ENCODE assay signal across 15 cellular contexts in genomic region chr5:152376871-152377270, GRCh38. TPM values are rescaled to one million over a fixed set of nuclear protein-coding genes. Genes with fewer than 3 reads are reported as not detected.
DNase-seq lines count a peak whose midpoint lies in the region; ATAC-seq lines count a peak whose summit lies in the region.
"Had no signal": no experiment of that assay in that cellular context is flagged by ENCODE, and none has a peak within 500 bp of the region (broad histone marks: within the 10 kb centered on the region; RNA-seq: fewer than 3 reads in every experiment).

No MANE protein-coding gene starts in this region.

- no peaks in the 10 kb centered on the region for H3K36me3 Mint-ChIP-seq in T-cell
- H3K36me3 Mint-ChIP-seq: CD4-positive, alpha-beta memory T cell had no signal

- H3K27me3 ChIP-seq in layer of hippocampus (ENCODE audit: control insufficient read depth, insufficient read depth, low read length), result no peaks in the 10 kb centered on the region
- H3K27me3 ChIP-seq: BE2C had no signal

- H3K27ac ChIP-seq in angular gyrus (ENCODE audit: low read depth, low read length) (peak overlapping the region; percentile 70), layer of hippocampus (ENCODE audit: low read depth, low read length) (peak overlapping the region; percentile 55), substantia nigra (ENCODE audit: low read depth, low read length, poor library complexity, severe bottlenecking) (peak overlapping the region; percentile 39)
- H3K27ac ChIP-seq: C4-2B, GM23248 had no signal

- POLR2A ChIA-PET in T-cell (lab: Charles Lee), result no interaction called here

- ATAC-seq in HG02642 (IDR thresholded peaks at IDR 0.05; ENCODE audit: poor library complexity, unreplicated experiment), result no peak
- ATAC-seq in T-cell (replicated peaks in 1 of 4), result no peak
- ATAC-seq: HepG2 had no signal

- CTCF ChIA-PET in T-cell (lab: Charles Lee), result interaction anchor here in 1 of 2 donors (1.4 kb wide), 1 partner anchor 9 kb away, joined by 3 read pairs; no protein-coding TSS in a partner anchor

- H3K4me3 Mint-ChIP-seq in T-cell, result no peak overlapping the region
- H3K4me3 Mint-ChIP-seq: CD4-positive, alpha-beta memory T cell had no signal

- no peaks in the 10 kb centered on the region for H3K9me3 Mint-ChIP-seq in T-cell

- H3K27me3 Mint-ChIP-seq in T-cell, result peaks cover 0 to 5% of the 10 kb centered on the region in 2 donors

- peak; percentile 39 for DNase-seq in cerebellum (ENCODE audit: low spot score)
- peak in 14 of 49 donors; percentile 2 to 45 (median 13) for DNase-seq in substantia nigra (lab: John Stamatoyannopoulos, UW)
- no peak for DNase-seq in KBM-7
- no peak for DNase-seq in T-cell
- DNase-seq in GOT3 (lab: John Stamatoyannopoulos, UW), result no peak
- DNase-seq: BE2C; CD4-positive, alpha-beta memory T cell; DMS79; GM23248; H7 had no signal

- no peaks in the 10 kb centered on the region for H3K4me1 Mint-ChIP-seq in T-cell
- H3K4me1 Mint-ChIP-seq: CD4-positive, alpha-beta memory T cell had no signal

- in situ Hi-C loops in KBM-7 (cut with MboI; ENCODE audit: low pct_unique_long_range_greater_than_20kb, low sequenced_read_pairs), result no loop called here

- no peak overlapping the region for H3K27ac Mint-ChIP-seq in T-cell
- H3K27ac Mint-ChIP-seq: CD4-positive, alpha-beta memory T cell had no signal

RNA-seq across cellular contexts. Expression of gene NMUR2, which starts 28.2 kb away (rescaled TPM):
- total RNA-seq in cerebellum (not detected), T-cell (not detected)
- total RNA-seq: CD4-positive, alpha-beta memory T cell; GM23248; H7; HepG2 had no signal
